Comparison of ENCODE assay signal across 32 cellular contexts in the genomic region with DNA sequence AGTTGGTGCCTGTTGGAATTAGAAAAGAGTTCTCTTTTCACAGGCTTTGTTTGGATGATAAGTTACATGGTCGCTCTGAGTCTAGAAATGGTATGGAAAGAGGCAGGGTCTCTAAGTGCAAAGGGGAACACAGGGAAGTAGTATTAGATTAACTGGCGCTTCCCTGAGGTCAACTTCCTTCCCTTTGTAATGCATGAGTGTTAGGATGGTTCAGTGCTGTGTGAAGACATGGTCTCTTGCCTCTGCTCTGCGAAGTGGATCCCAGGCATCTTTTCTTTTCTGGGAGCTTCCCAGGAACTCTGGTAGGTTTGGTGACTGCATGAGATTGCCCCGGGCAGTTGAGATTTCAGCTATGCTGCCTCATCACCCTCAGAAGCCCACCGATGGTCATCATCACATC.
"Had no signal": no experiment of that assay in that cellular context is flagged by ENCODE, and none has a peak within 500 bp of the region (broad histone marks: within the 10 kb centered on the region; RNA-seq: fewer than 3 reads in every experiment).

No MANE protein-coding gene starts in this region.

- H3K4me1 Mint-ChIP-seq: activated CD4-positive, alpha-beta T cell treated with anti-CD3 and anti-CD28 coated beads for 36 hours; activated CD8-positive, alpha-beta memory T cell treated with anti-CD3 and anti-CD28 coated beads, Interleukin-2, amount 10 ng/mL, durations not matched to agents 7 days and 5 days; activated naive CD4-positive, alpha-beta T cell treated with anti-CD3 and anti-CD28 coated beads, Interleukin-2, amount 50 U/mL, for 24 hours; activated naive CD8-positive, alpha-beta T cell treated with anti-CD3 and anti-CD28 coated beads, Interleukin-2, amount 50 U/mL, for 24 hours; T-helper 17 cell had no signal

- H3K9me3 ChIP-seq: adrenal gland, body of pancreas, colonic mucosa, heart left ventricle had no signal

- H3K27ac ChIP-seq: adrenal gland, body of pancreas, colonic mucosa, epithelial cell of prostate, heart left ventricle, WERI-Rb-1 had no signal

- H3K9me3 Mint-ChIP-seq: activated CD4-positive, alpha-beta memory T cell treated with anti-CD3 and anti-CD28 coated beads for 36 hours; activated CD4-positive, alpha-beta T cell treated with anti-CD3 and anti-CD28 coated beads, Interleukin-2, amount 10 ng/mL, durations not matched to agents 24 days and 14 days; activated naive CD4-positive, alpha-beta T cell treated with anti-CD3 and anti-CD28 coated beads for 36 hours; activated naive CD4-positive, alpha-beta T cell treated with anti-CD3 and anti-CD28 coated beads, Interleukin-2, amount 50 U/mL, for 24 hours; activated naive CD8-positive, alpha-beta T cell treated with anti-CD3 and anti-CD28 coated beads for 36 hours; activated naive CD8-positive, alpha-beta T cell treated with anti-CD3 and anti-CD28 coated beads, Interleukin-2, amount 50 U/mL, for 24 hours; activated T-helper 1 cell treated with anti-CD3 and anti-CD28 coated beads, Interleukin-12 subunit alpha, Interleukin-12 subunit beta, Interleukin-2, Interleukin-4 antibody, amounts not matched to agents 30 ng/mL and 10 ng/mL and 1 ng/mL, durations not matched to agents 14 hours and 24 hours and 36 hours; activated T-helper 2 cell treated with anti-CD3 and anti-CD28 coated beads, Interferon-gamma antibody, Interleukin-2, Interleukin-4, amounts not matched to agents 10 μg/mL and 5 μg/mL and 100 μg/mL, durations not matched to agents 14 hours and 24 hours and 36 hours; T-helper 2 cell treated with Interferon-gamma antibody and Interleukin-4, amounts not matched to agents 5 μg/mL and 100 μg/mL, for 36 hours had no signal

- H3K36me3 Mint-ChIP-seq: activated CD4-positive, alpha-beta memory T cell treated with anti-CD3 and anti-CD28 coated beads for 36 hours; activated CD8-positive, alpha-beta memory T cell treated with anti-CD3 and anti-CD28 coated beads, Interleukin-2, amount 10 ng/mL, durations not matched to agents 7 days and 5 days; activated naive CD4-positive, alpha-beta T cell treated with anti-CD3 and anti-CD28 coated beads, Interleukin-2, amount 50 U/mL, for 24 hours; activated naive CD8-positive, alpha-beta T cell treated with anti-CD3 and anti-CD28 coated beads for 36 hours had no signal

- H3K27ac Mint-ChIP-seq: activated CD4-positive, alpha-beta memory T cell treated with anti-CD3 and anti-CD28 coated beads for 36 hours; activated CD4-positive, alpha-beta T cell treated with anti-CD3 and anti-CD28 coated beads for 36 hours; activated CD4-positive, alpha-beta T cell treated with anti-CD3 and anti-CD28 coated beads, Interleukin-2, amount 10 ng/mL, durations not matched to agents 24 days and 14 days; activated CD8-positive, alpha-beta memory T cell treated with anti-CD3 and anti-CD28 coated beads, Interleukin-2, amount 10 ng/mL, durations not matched to agents 7 days and 5 days; activated CD8-positive, alpha-beta T cell treated with anti-CD3 and anti-CD28 coated beads, Interleukin-2, amount 10 ng/mL, durations not matched to agents 7 days and 5 days; activated naive CD4-positive, alpha-beta T cell treated with anti-CD3 and anti-CD28 coated beads for 36 hours; activated naive CD4-positive, alpha-beta T cell treated with anti-CD3 and anti-CD28 coated beads, Interleukin-2, amount 50 U/mL, for 24 hours; activated naive CD8-positive, alpha-beta T cell treated with anti-CD3 and anti-CD28 coated beads for 36 hours; activated naive CD8-positive, alpha-beta T cell treated with anti-CD3 and anti-CD28 coated beads, Interleukin-2, amount 50 U/mL, for 24 hours; activated T-helper 1 cell treated with anti-CD3 and anti-CD28 coated beads, Interleukin-12 subunit alpha, Interleukin-12 subunit beta, Interleukin-2, Interleukin-4 antibody, amounts not matched to agents 30 ng/mL and 10 ng/mL and 1 ng/mL, durations not matched to agents 14 hours and 24 hours and 36 hours; activated T-helper 2 cell treated with anti-CD3 and anti-CD28 coated beads, Interferon-gamma antibody, Interleukin-2, Interleukin-4, amounts not matched to agents 10 μg/mL and 5 μg/mL and 100 μg/mL, durations not matched to agents 14 hours and 24 hours and 36 hours; T-helper 17 cell; T-helper 2 cell treated with Interferon-gamma antibody and Interleukin-4, amounts not matched to agents 5 μg/mL and 100 μg/mL, for 36 hours had no signal

- H3K27me3 Mint-ChIP-seq: activated naive CD4-positive, alpha-beta T cell treated with anti-CD3 and anti-CD28 coated beads, Interleukin-2, amount 50 U/mL, for 24 hours had no signal

- H3K4me3 ChIP-seq: adrenal gland, body of pancreas, colonic mucosa, heart left ventricle had no signal

- H3K4me1 ChIP-seq: adrenal gland, body of pancreas, colonic mucosa, heart left ventricle had no signal

- DNase-seq: activated CD4-positive, alpha-beta memory T cell treated with anti-CD3 and anti-CD28 coated beads for 36 hours; activated CD4-positive, alpha-beta T cell treated with anti-CD3 and anti-CD28 coated beads for 36 hours; activated CD4-positive, alpha-beta T cell treated with anti-CD3 and anti-CD28 coated beads, Interleukin-2, amount 10 ng/mL, durations not matched to agents 24 days and 14 days; activated CD4-positive, CD25-positive, alpha-beta regulatory T cell; activated CD4-positive, CD25-positive, alpha-beta regulatory T cell treated with anti-CD3 and anti-CD28 coated beads, Interleukin-2, amount 50 U/mL, for 72 hours; activated CD8-positive, alpha-beta memory T cell treated with anti-CD3 and anti-CD28 coated beads, Interleukin-2, amount 10 ng/mL, durations not matched to agents 7 days and 5 days; activated CD8-positive, alpha-beta memory T cell treated with anti-CD3 and anti-CD28 coated beads, Interleukin-2, amount 50 U/mL, for 4 hours; activated CD8-positive, alpha-beta T cell treated with anti-CD3 and anti-CD28 coated beads, Interleukin-2, amount 10 ng/mL, durations not matched to agents 7 days and 5 days; activated effector memory CD4-positive, alpha-beta T cell treated with anti-CD3 and anti-CD28 coated beads, Interleukin-2, amount 50 U/mL, for 16 hours; activated naive CD8-positive, alpha-beta T cell treated with anti-CD3 and anti-CD28 coated beads for 36 hours; activated naive CD8-positive, alpha-beta T cell treated with anti-CD3 and anti-CD28 coated beads, Interleukin-2, amount 50 U/mL, for 24 hours; activated T-cell treated with anti-CD3 and anti-CD28 coated beads, Interleukin-2, amount 50 U/mL, for 1 hour; activated T-cell treated with anti-CD3 and anti-CD28 coated beads, Interleukin-2, amount 50 U/mL, for 48 hours; adrenal gland; amygdala; aorta; body of pancreas; caudate nucleus; cerebellar nuclear complex; colonic mucosa; effector CD8-positive, alpha-beta T cell; foreskin fibroblast; heart left ventricle; T-helper 17 cell; T1000; WERI-Rb-1 had no signal

- H3K27me3 ChIP-seq: adrenal gland, body of pancreas, colonic mucosa, heart left ventricle had no signal

- ATAC-seq: activated CD4-positive, alpha-beta T cell treated with anti-CD3 and anti-CD28 coated beads for 36 hours; activated CD8-positive, alpha-beta memory T cell treated with anti-CD3 and anti-CD28 coated beads, Interleukin-2, amount 10 ng/mL, durations not matched to agents 7 days and 5 days; activated CD8-positive, alpha-beta T cell treated with anti-CD3 and anti-CD28 coated beads, Interleukin-2, amount 10 ng/mL, durations not matched to agents 7 days and 5 days; activated naive CD8-positive, alpha-beta T cell treated with anti-CD3 and anti-CD28 coated beads, Interleukin-2, amount 50 U/mL, for 24 hours; body of pancreas; heart left ventricle; T-helper 17 cell had no signal

- H3K4me3 Mint-ChIP-seq: activated CD4-positive, alpha-beta memory T cell treated with anti-CD3 and anti-CD28 coated beads for 36 hours; activated CD4-positive, alpha-beta T cell treated with anti-CD3 and anti-CD28 coated beads for 36 hours; activated CD4-positive, alpha-beta T cell treated with anti-CD3 and anti-CD28 coated beads, Interleukin-2, amount 10 ng/mL, durations not matched to agents 24 days and 14 days; activated CD8-positive, alpha-beta memory T cell treated with anti-CD3 and anti-CD28 coated beads, Interleukin-2, amount 10 ng/mL, durations not matched to agents 7 days and 5 days; activated CD8-positive, alpha-beta T cell treated with anti-CD3 and anti-CD28 coated beads, Interleukin-2, amount 10 ng/mL, durations not matched to agents 7 days and 5 days; activated naive CD4-positive, alpha-beta T cell treated with anti-CD3 and anti-CD28 coated beads for 36 hours; activated naive CD4-positive, alpha-beta T cell treated with anti-CD3 and anti-CD28 coated beads, Interleukin-2, amount 50 U/mL, for 24 hours; activated naive CD8-positive, alpha-beta T cell treated with anti-CD3 and anti-CD28 coated beads for 36 hours; activated naive CD8-positive, alpha-beta T cell treated with anti-CD3 and anti-CD28 coated beads, Interleukin-2, amount 50 U/mL, for 24 hours; activated T-helper 1 cell treated with anti-CD3 and anti-CD28 coated beads, Interleukin-12 subunit alpha, Interleukin-12 subunit beta, Interleukin-2, Interleukin-4 antibody, amounts not matched to agents 30 ng/mL and 10 ng/mL and 1 ng/mL, durations not matched to agents 14 hours and 24 hours and 36 hours; T-helper 17 cell; T-helper 2 cell treated with Interferon-gamma antibody and Interleukin-4, amounts not matched to agents 5 μg/mL and 100 μg/mL, for 36 hours had no signal

- H3K36me3 ChIP-seq: adrenal gland, colonic mucosa, heart left ventricle, WERI-Rb-1 had no signal
